Comparison of ENCODE assay signal across 8 cellular contexts in the genomic region with DNA sequence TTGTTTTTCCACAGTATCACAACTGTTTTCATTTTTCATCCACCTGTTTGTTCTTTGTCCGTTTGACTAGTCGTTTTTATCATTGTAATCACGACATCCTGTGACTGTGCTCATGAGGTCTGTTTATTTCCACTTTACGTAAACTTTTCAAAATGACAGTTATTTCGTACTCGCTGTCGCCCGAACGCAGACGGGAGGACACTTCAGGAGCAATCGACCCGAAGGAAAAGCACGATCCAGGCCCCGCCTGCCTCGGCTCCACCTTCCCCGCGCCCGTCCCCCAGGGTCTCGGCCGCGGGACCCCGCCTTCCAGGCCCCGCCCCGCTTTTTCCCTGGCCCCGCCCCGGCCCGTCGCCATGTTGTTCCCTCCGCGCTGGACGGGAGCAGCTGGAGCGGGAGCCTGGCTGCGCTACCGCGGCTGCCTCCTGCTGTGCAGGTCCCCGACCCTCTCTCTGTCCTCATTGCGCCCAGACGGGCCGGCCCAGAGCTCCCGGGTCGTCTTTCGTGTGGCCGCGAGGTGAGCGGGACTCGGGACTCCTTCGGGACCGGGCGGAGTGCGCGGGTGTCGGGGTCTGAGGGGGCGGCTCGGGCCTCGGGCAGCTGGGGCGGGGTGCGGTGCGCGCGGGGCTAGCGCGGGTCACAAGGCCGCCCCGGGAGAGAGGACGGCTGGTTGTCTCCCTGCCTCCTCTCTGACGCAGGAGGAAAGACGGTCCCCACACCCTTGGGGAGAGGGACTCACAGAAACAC. TPM values are rescaled to one million over a fixed set of nuclear protein-coding genes. Genes with fewer than 3 reads are reported as not detected.
DNase-seq lines count a peak whose midpoint lies in the region; ATAC-seq and TF ChIP-seq lines count a peak whose summit lies in the region.

A gene with protein sequence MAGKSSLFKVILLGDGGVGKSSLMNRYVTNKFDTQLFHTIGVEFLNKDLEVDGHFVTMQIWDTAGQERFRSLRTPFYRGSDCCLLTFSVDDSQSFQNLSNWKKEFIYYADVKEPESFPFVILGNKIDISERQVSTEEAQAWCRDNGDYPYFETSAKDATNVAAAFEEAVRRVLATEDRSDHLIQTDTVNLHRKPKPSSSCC (plus strand): TSS at position 357 of the 747 bp plus-strand sequence. CDS start 19,619 bp downstream, outside the sequence.

- H3K36me3 ChIP-seq in WERI-Rb-1 = peaks cover 3% of the 10 kb centered on the region; the same call in 1 of the 2 replicates
- no peaks in the 10 kb centered on the region for H3K36me3 ChIP-seq in breast epithelium
- H3K36me3 ChIP-seq in smooth muscle cell (ENCODE audit: low read depth) = no peaks in the 10 kb centered on the region

- peak within 1 kb of the TSS; percentile 96 for H3K9ac ChIP-seq in smooth muscle cell (ENCODE audit: low read depth)

- no peaks in the 10 kb centered on the region for H3F3A ChIP-seq in smooth muscle cell (ENCODE audit: low read depth)

- peak within 1 kb of the TSS; percentile 84 for H3K27ac ChIP-seq in WERI-Rb-1
- peak within 1 kb of the TSS; percentile 91 to 96 for H3K27ac ChIP-seq in breast epithelium
- peak within 1 kb of the TSS; percentile 94 for H3K27ac ChIP-seq in smooth muscle cell (ENCODE audit: low read depth)

- peak; percentile 76 to 78 for DNase-seq in NCI-H2081 (lab: John Stamatoyannopoulos, UW)
- no peak for DNase-seq in NCI-H2081 treated with DMSO at 0.1 percent for 48 hours (lab: John Stamatoyannopoulos, UW)
- DNase-seq in NCI-H2171 treated with DMSO at 0.1 percent for 48 hours (lab: John Stamatoyannopoulos, UW) = peak; percentile 69
- peak; percentile 93 for DNase-seq in WERI-Rb-1
- DNase-seq in breast epithelium (ENCODE audit: low spot score in 2 of 2) = peak; percentile 84 to 85
- DNase-seq in iPS-NIHi11 (ENCODE audit: low spot score) = peak; percentile 89
- peak; percentile 35 for DNase-seq in smooth muscle cell (lab: John Stamatoyannopoulos, UW; ENCODE audit: unreplicated experiment)

- peaks cover 29% of the 10 kb centered on the region for H4K20me1 ChIP-seq in smooth muscle cell (ENCODE audit: low read depth)

- peak within 1 kb of the TSS; percentile 81 for H2AFZ ChIP-seq in smooth muscle cell (ENCODE audit: low read depth)

- intact Hi-C loops in breast epithelium (cut with DNase I; ENCODE audit: low total_unique reads) = no loop called here

- H3K4me3 ChIP-seq in WERI-Rb-1 (ENCODE audit: low read depth, low read length) = peak within 1 kb of the TSS; percentile 65
- H3K4me3 ChIP-seq in breast epithelium = peak within 1 kb of the TSS; percentile 70 to 78 (median 72)
- H3K4me3 ChIP-seq in smooth muscle cell = peak within 1 kb of the TSS; percentile 67

- H3K9me3 ChIP-seq in WERI-Rb-1 (ENCODE audit: severe bottlenecking) (no peaks in the 10 kb centered on the region), breast epithelium (no peaks in the 10 kb centered on the region), smooth muscle cell (replicated peaks; ENCODE audit: low read depth) (no peaks in the 10 kb centered on the region)

- peak within 1 kb of the TSS; percentile 86 for H3K4me2 ChIP-seq in smooth muscle cell

- TF ChIP-seq CTCF in WERI-Rb-1 (IDR thresholded peaks at IDR 0.05; ENCODE audit: low read depth, low read length) (no peak), breast epithelium (IDR thresholded peaks at IDR 0.05) (no peak), smooth muscle cell (IDR thresholded peaks at IDR 0.05; ENCODE audit: borderline replicate concordance, insufficient read depth, poor library complexity, severe bottlenecking) (no peak)

- peaks cover 44% of the 10 kb centered on the region for H3K79me2 ChIP-seq in smooth muscle cell (ENCODE audit: low read depth)

- TF ChIP-seq POLR2A in breast epithelium (IDR thresholded peaks at IDR 0.05) = peak; percentile 92

- peak; percentile 60 for ATAC-seq in HG03025 (IDR thresholded peaks at IDR 0.05; ENCODE audit: low FRiP score, unreplicated experiment)

- H3K27me3 ChIP-seq in WERI-Rb-1 (ENCODE audit: insufficient read depth, low read depth, severe bottlenecking) (no peaks in the 10 kb centered on the region), breast epithelium (peaks cover 0 to 38% of the 10 kb centered on the region in 2 donors), smooth muscle cell (ENCODE audit: low read depth) (no peaks in the 10 kb centered on the region)

- H3K4me1 ChIP-seq in breast epithelium (no peaks in the 10 kb centered on the region), smooth muscle cell (ENCODE audit: low read depth) (peaks cover 4% of the 10 kb centered on the region)

- WGBS in smooth muscle cell (ENCODE audit: low lambda C conversion rate) = 40% methylated on average over 45 of the region's 67 CpGs

RNA-seq across cellular contexts. Expression of the gene that starts here (rescaled TPM):
- 10 to 100 TPM; 41.0 to 63.4 (median 43.2) TPM for total RNA-seq in breast epithelium
- total RNA-seq in smooth muscle cell = 25.8 and 42.3 TPM in 2 replicates
- 22.1 and 31.5 TPM in 2 replicates for polyA plus RNA-seq in smooth muscle cell
